In genomic region chr5:1208743-1209551, GRCh38 we compare ENCODE assay signal across 9 cellular contexts. TPM values are rescaled to one million over a fixed set of nuclear protein-coding genes. Genes with fewer than 3 reads are reported as not detected.
DNase-seq lines count a peak whose midpoint lies in the region; ATAC-seq, FAIRE-seq and TF ChIP-seq lines count a peak whose summit lies in the region.
"Had no signal": no experiment of that assay in that cellular context is flagged by ENCODE, and none has a peak within 500 bp of the region (broad histone marks: within the 10 kb centered on the region; RNA-seq: fewer than 3 reads in every experiment).

No MANE protein-coding gene starts in this region.

- peaks cover 4 to 7% of the 10 kb centered on the region in 2 donors for H3K4me1 ChIP-seq in kidney (ENCODE audit: control insufficient read depth in 1 of 2, insufficient read depth in 1 of 2, low read depth in 1 of 2, low read length in 2 of 2)
- peaks cover 3% of the 10 kb centered on the region; the same call in 1 of the 2 replicates for H3K4me1 ChIP-seq in BE2C

- TF ChIP-seq CTCF in kidney (IDR thresholded peaks at IDR 0.05; ENCODE audit: borderline replicate concordance, extremely low read depth, insufficient read depth) (peak; percentile 21), BE2C (IDR thresholded peaks at IDR 0.05; ENCODE audit: low read depth, low read length) (no peak)

- no peak for FAIRE-seq in kidney (lab: Jason Lieb, UNC)

- H3K9ac ChIP-seq in kidney (ENCODE audit: low read length in 2 of 2): no peak overlapping the region

- in situ Hi-C loops in ACHN (cut with HindIII; ENCODE audit: low pct_ligation_motif_present, low pct_unique_long_range_greater_than_20kb, low sequenced_read_pairs): loop anchor here (25.0 kb wide), 1 partner anchor 253 kb away; no protein-coding TSS in a partner anchor

- H3K27ac ChIP-seq in kidney (ENCODE audit: low read depth in 2 of 2, low read length in 2 of 2): no peak overlapping the region

- intact Hi-C loops in kidney (cut with DNase I): no loop called here

- peak; percentile 64 for DNase-seq in ACHN
- peak; percentile 74 for DNase-seq in H7
- DNase-seq in SHP77 (lab: John Stamatoyannopoulos, UW): peak; percentile 57 to 63
- peak; percentile 71 for DNase-seq in kidney
- no peak for DNase-seq in BE2C
- no peak for DNase-seq in activated T-cell treated with anti-CD3 and anti-CD28 coated beads for 4 hours
- DNase-seq in stimulated activated naive CD4-positive, alpha-beta T cell (lab: John Stamatoyannopoulos, UW): no peak
- DNase-seq: activated gamma-delta T cell had no signal

- H3K9me3 ChIP-seq in kidney (ENCODE audit: control insufficient read depth in 1 of 2, low read length in 2 of 2): no peaks in the 10 kb centered on the region
- no peaks in the 10 kb centered on the region for H3K9me3 ChIP-seq in BE2C

- H3K4me3 ChIP-seq in H7 (ENCODE audit: insufficient read depth, low read depth, low read length): no peak overlapping the region
- H3K4me3 ChIP-seq in kidney (ENCODE audit: low read length in 2 of 2): no peak overlapping the region
- H3K4me3 ChIP-seq in BE2C (ENCODE audit: low read depth, low read length): no peak overlapping the region

- ATAC-seq in HG02852 (IDR thresholded peaks at IDR 0.05; ENCODE audit: unreplicated experiment): no peak

- H3K36me3 ChIP-seq in H7 (replicated peaks; ENCODE audit: control insufficient read depth, insufficient read depth, low read length) (no peaks in the 10 kb centered on the region), kidney (ENCODE audit: control insufficient read depth in 1 of 2, insufficient read depth in 2 of 2, low read length in 2 of 2) (peaks cover 3 to 5% of the 10 kb centered on the region in 2 donors), BE2C (no peaks in the 10 kb centered on the region)

- H3K27me3 ChIP-seq in H7 (ENCODE audit: control insufficient read depth, insufficient read depth, low read length): no peaks in the 10 kb centered on the region
- no peaks in the 10 kb centered on the region for H3K27me3 ChIP-seq in BE2C

RNA-seq across cellular contexts. Expression of gene SLC6A19, which starts 7.6 kb away (rescaled TPM):
- total RNA-seq in H7 (2014; rRNA removed; shearing (Covaris generic)): 0.04 and 0.07 TPM in 2 replicates
- total RNA-seq in kidney: 2.2 TPM
- polyA plus RNA-seq in kidney (ENCODE audit: insufficient read depth, low read depth, low replicate concordance): 69.3 TPM
- 1.3 TPM for polyA plus RNA-seq in BE2C (2012; ENCODE audit: insufficient read depth, insufficient read length, low read depth)

RNA-seq across cellular contexts. Expression of gene SLC6A18, which starts 16.2 kb away (rescaled TPM):
- total RNA-seq in H7 (2014; rRNA removed; shearing (Covaris generic)): not detected in 2 replicates
- total RNA-seq in kidney: not detected
- polyA plus RNA-seq in kidney (ENCODE audit: insufficient read depth, low read depth, low replicate concordance): 1.5 TPM
- not detected for polyA plus RNA-seq in BE2C (2012; ENCODE audit: insufficient read depth, insufficient read length, low read depth)

Comparison
In these comparisons a context has a peak if more than half of its experiments do, and no peak if none do; other contexts are left out.
1. DNase-seq: peak in ACHN (single experiment), H7 (single experiment), SHP77 (2 of 2) and kidney (single experiment); none in BE2C (single experiment), activated T-cell treated with anti-CD3 and anti-CD28 coated beads for 4 hours (single experiment) and stimulated activated naive CD4-positive, alpha-beta T cell (0 of 6).